In the genomic region with DNA sequence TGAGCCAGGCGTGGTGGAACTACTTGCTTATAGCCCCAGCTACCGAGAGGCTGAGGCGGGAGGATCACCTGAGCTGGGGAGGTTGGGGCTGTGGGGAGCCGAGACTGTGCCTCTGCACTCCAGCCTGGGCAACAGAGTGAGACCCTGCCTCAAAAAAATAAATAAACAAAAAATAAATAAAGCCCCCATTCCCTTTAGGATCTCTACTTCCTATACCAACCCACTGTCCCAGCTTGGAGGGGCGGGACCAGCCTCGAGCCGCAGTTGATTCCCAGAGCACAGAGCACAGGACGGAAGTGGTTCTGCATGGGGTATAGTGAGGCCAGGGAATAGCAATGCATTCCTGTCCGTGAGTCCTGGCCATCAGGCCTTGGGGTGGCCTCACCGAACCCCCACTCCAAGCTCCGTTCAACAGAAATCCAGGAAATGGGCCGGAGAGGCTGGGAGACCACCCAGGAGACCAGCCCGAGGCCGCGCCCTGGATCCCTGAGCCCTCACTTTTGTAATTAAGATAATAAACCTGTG, we compare ENCODE assay signal across 23 cellular contexts. TPM values are rescaled to one million over a fixed set of nuclear protein-coding genes. Genes with fewer than 3 reads are reported as not detected.
DNase-seq lines count a peak whose midpoint lies in the region; ATAC-seq, FAIRE-seq and TF ChIP-seq lines count a peak whose summit lies in the region.
"Had no signal": no experiment of that assay in that cellular context is flagged by ENCODE, and none has a peak within 500 bp of the region (broad histone marks: within the 10 kb centered on the region; RNA-seq: fewer than 3 reads in every experiment).

No MANE protein-coding gene starts in this region.

- DNase-seq in SJSA1 (ENCODE audit: low read depth in 1 of 2, low spot score in 2 of 2): peak; percentile 69 to 84
- peak; percentile 61 for DNase-seq in kidney
- no peak for DNase-seq in trophoblast cell
- no peak for DNase-seq in DMS53 (lab: John Stamatoyannopoulos, UW)
- DNase-seq: activated CD4-positive, alpha-beta T cell treated with anti-CD3 and anti-CD28 coated beads, Interleukin-2, amount 50 U/mL, for 48 hours; activated T-cell treated with anti-CD3 and anti-CD28 coated beads for 4 hours; amniotic stem cell; CD4-positive, alpha-beta T cell; head of caudate nucleus; NCI-H1048; NCI-H2081; NCI-H510A; testis had no signal

- peak overlapping the region; percentile 78 for H4K91ac ChIP-seq in trophoblast cell (ENCODE audit: low read depth, low read length)

- no peak overlapping the region for H4K12ac ChIP-seq in trophoblast cell (ENCODE audit: low read depth, low read length)

- no peaks in the 10 kb centered on the region for H3K9me3 ChIP-seq in SJSA1 (replicated peaks)
- H3K9me3 ChIP-seq in kidney (ENCODE audit: control insufficient read depth in 1 of 2, low read length in 2 of 2): no peaks in the 10 kb centered on the region
- H3K9me3 ChIP-seq in trophoblast cell (ENCODE audit: insufficient read depth, low read depth, low read length): no peaks in the 10 kb centered on the region
- H3K9me3 ChIP-seq: testis had no signal

- H2AK5ac ChIP-seq in trophoblast cell (ENCODE audit: low read length): peak overlapping the region; percentile 1

- H3K79me2 ChIP-seq in trophoblast cell (ENCODE audit: control insufficient read depth, insufficient read depth, low read length, poor library complexity): no peaks in the 10 kb centered on the region

- peak overlapping the region in 1 of 2 donors; percentile 7 for H3K9ac ChIP-seq in kidney (ENCODE audit: low read length in 2 of 2)
- H3K9ac ChIP-seq in trophoblast cell (ENCODE audit: low read length): no peak overlapping the region
- H3K9ac ChIP-seq: neural progenitor cell had no signal

- ATAC-seq in HG03135 (IDR thresholded peaks at IDR 0.05; ENCODE audit: unreplicated experiment): no peak
- ATAC-seq in GM18517 (IDR thresholded peaks at IDR 0.05; ENCODE audit: unreplicated experiment): no peak
- ATAC-seq in GM21717 (IDR thresholded peaks at IDR 0.05; ENCODE audit: unreplicated experiment): no peak
- ATAC-seq: esophagus mucosa had no signal

- peak overlapping the region; percentile 59 for H3K27ac ChIP-seq in SJSA1
- peak overlapping the region in 1 of 2 donors; percentile 65 for H3K27ac ChIP-seq in kidney (ENCODE audit: low read depth in 2 of 2, low read length in 2 of 2)
- no peak overlapping the region for H3K27ac ChIP-seq in trophoblast cell (ENCODE audit: low read depth, low read length)
- H3K27ac ChIP-seq: testis, VCaP had no signal

- H2BK120ac ChIP-seq in trophoblast cell (ENCODE audit: insufficient read depth, low read length, poor library complexity): no peak overlapping the region

- FAIRE-seq in G401.6 (lab: Jason Lieb, UNC) (peak; percentile 51), kidney (lab: Jason Lieb, UNC) (no peak)

- no peak overlapping the region for H2AFZ ChIP-seq in trophoblast cell (ENCODE audit: insufficient read depth, low read length, poor library complexity)
- H2AFZ ChIP-seq: neural progenitor cell had no signal

- no peak overlapping the region for H3K4ac ChIP-seq in trophoblast cell (ENCODE audit: low read depth, low read length)

- H3K79me1 ChIP-seq in trophoblast cell (ENCODE audit: low read length): peaks cover 25% of the 10 kb centered on the region

- H3K36me3 ChIP-seq in SJSA1 (peaks cover 33% of the 10 kb centered on the region), kidney (ENCODE audit: control insufficient read depth in 1 of 2, insufficient read depth in 2 of 2, low read length in 2 of 2) (no peaks in the 10 kb centered on the region), trophoblast cell (ENCODE audit: control insufficient read depth in 1 of 2, insufficient read depth in 2 of 2, low read length in 2 of 2) (no peaks in the 10 kb centered on the region)
- H3K36me3 ChIP-seq: neural progenitor cell had no signal

- no peak overlapping the region for H4K8ac ChIP-seq in trophoblast cell (ENCODE audit: low read depth, low read length)

- H3K23ac ChIP-seq in trophoblast cell (ENCODE audit: low read length): no peak overlapping the region

- H2BK5ac ChIP-seq in trophoblast cell (ENCODE audit: low read depth, low read length, poor library complexity): no peak overlapping the region

- no peaks in the 10 kb centered on the region for H3K27me3 ChIP-seq in SJSA1 (replicated peaks)
- no peaks in the 10 kb centered on the region for H3K27me3 ChIP-seq in trophoblast cell (ENCODE audit: insufficient read depth, low read length)
- H3K27me3 ChIP-seq: neural progenitor cell, testis had no signal

- H2BK12ac ChIP-seq in trophoblast cell (ENCODE audit: low read length): peak overlapping the region; percentile 71

- no peak for TF ChIP-seq CTCF in kidney (IDR thresholded peaks at IDR 0.05; ENCODE audit: borderline replicate concordance, extremely low read depth, insufficient read depth)

- no CpG with 5 or more reads among the region's 15 CpGs for WGBS in trophoblast cell (ENCODE audit: extremely low coverage, insufficient coverage, insufficient read length)

- no peak overlapping the region for H3K4me2 ChIP-seq in trophoblast cell (ENCODE audit: low read length)
- H3K4me2 ChIP-seq: neural progenitor cell had no signal

- H3K14ac ChIP-seq in trophoblast cell (ENCODE audit: low read length): no peak overlapping the region

- no peak overlapping the region for H3K4me3 ChIP-seq in SJSA1
- H3K4me3 ChIP-seq in kidney (ENCODE audit: low read length in 2 of 2): no peak overlapping the region
- H3K4me3 ChIP-seq in trophoblast cell (ENCODE audit: low read depth, low read length): no peak overlapping the region
- H3K4me3 ChIP-seq: neural progenitor cell, testis had no signal

- peaks cover 58% of the 10 kb centered on the region for H3K4me1 ChIP-seq in SJSA1 (replicated peaks)
- H3K4me1 ChIP-seq in kidney (ENCODE audit: control insufficient read depth in 1 of 2, insufficient read depth in 1 of 2, low read depth in 1 of 2, low read length in 2 of 2): peaks cover 0 to 9% of the 10 kb centered on the region in 2 donors
- peaks cover 21 to 24% of the 10 kb centered on the region in 2 experiments for H3K4me1 ChIP-seq in trophoblast cell (ENCODE audit: control insufficient read depth in 1 of 2, insufficient read depth in 2 of 2, low read length in 2 of 2)

- intact Hi-C loops in kidney (cut with DNase I): no loop called here

- H3K18ac ChIP-seq in trophoblast cell (ENCODE audit: low read length): no peak overlapping the region

RNA-seq across cellular contexts. Expression of a gene that starts 4.8 kb away (rescaled TPM):
- 177 and 308 TPM in 2 replicates for total RNA-seq in SJSA1 (2014; rRNA removed; shearing (Covaris generic))
- total RNA-seq in kidney: 339 TPM
- polyA plus RNA-seq in kidney (ENCODE audit: insufficient read depth, low read depth, low replicate concordance): 102 TPM
- polyA plus RNA-seq in trophoblast cell (2013): 654 and 679 TPM in 2 replicates

RNA-seq across cellular contexts. Expression of a gene that starts 29.3 kb away (rescaled TPM):
- 1.1 and 2.3 TPM in 2 replicates for total RNA-seq in SJSA1 (2014; rRNA removed; shearing (Covaris generic))
- not detected for total RNA-seq in kidney
- not detected for polyA plus RNA-seq in kidney (ENCODE audit: insufficient read depth, low read depth, low replicate concordance)
- polyA plus RNA-seq in trophoblast cell (2013): 21.2 and 21.4 TPM in 2 replicates
- total RNA-seq: CD4-positive, alpha-beta T cell; esophagus mucosa; mononuclear cell; T-helper 1 cell treated with Interleukin-12 subunit alpha and Interleukin-12 subunit beta and Interleukin-4 antibody, amounts not matched to agents 30 ng/mL and 1 ng/mL, for 36 hours had no signal

RNA-seq across cellular contexts. Expression of a gene that starts 35.2 kb away (rescaled TPM):
- total RNA-seq in SJSA1 (2014; rRNA removed; shearing (Covaris generic)): not detected in 2 replicates
- 0.50 TPM for total RNA-seq in kidney
- polyA plus RNA-seq in kidney (ENCODE audit: insufficient read depth, low read depth, low replicate concordance): not detected
- 0.38 and 0.39 TPM in 2 replicates for polyA plus RNA-seq in trophoblast cell (2013)
- total RNA-seq: esophagus mucosa; renal cortical epithelial cell; T-helper 1 cell treated with Interleukin-12 subunit alpha and Interleukin-12 subunit beta and Interleukin-4 antibody, amounts not matched to agents 30 ng/mL and 1 ng/mL, for 36 hours had no signal

RNA-seq across cellular contexts. Expression of a gene that starts 41.5 kb away (rescaled TPM):
- 0.11 TPM in 1 of 2 replicates, not detected in the other for total RNA-seq in SJSA1 (2014; rRNA removed; shearing (Covaris generic))
- total RNA-seq in kidney: 17.8 TPM
- 19.6 TPM for polyA plus RNA-seq in kidney (ENCODE audit: insufficient read depth, low read depth, low replicate concordance)
- polyA plus RNA-seq in trophoblast cell (2013): 0.15 and 0.19 TPM in 2 replicates
- total RNA-seq: CD4-positive, alpha-beta T cell; mononuclear cell; T-helper 1 cell treated with Interleukin-12 subunit alpha and Interleukin-12 subunit beta and Interleukin-4 antibody, amounts not matched to agents 30 ng/mL and 1 ng/mL, for 36 hours had no signal

RNA-seq across cellular contexts. Expression of a gene that starts 48.4 kb away (rescaled TPM):
- not detected in 2 replicates for total RNA-seq in SJSA1 (2014; rRNA removed; shearing (Covaris generic))
- total RNA-seq in kidney: not detected
- not detected for polyA plus RNA-seq in kidney (ENCODE audit: insufficient read depth, low read depth, low replicate concordance)
- not detected in 2 replicates for polyA plus RNA-seq in trophoblast cell (2013)
- total RNA-seq: CD4-positive, alpha-beta T cell; esophagus mucosa; renal cortical epithelial cell; T-helper 1 cell treated with Interleukin-12 subunit alpha and Interleukin-12 subunit beta and Interleukin-4 antibody, amounts not matched to agents 30 ng/mL and 1 ng/mL, for 36 hours had no signal

Comparison
In these comparisons a context has a peak if more than half of its experiments do, and no peak if none do; other contexts are left out.
1. DNase-seq: peak in SJSA1 (2 of 2) and kidney (single experiment); none in trophoblast cell (0 of 2) and DMS53 (single experiment).